Comparison of ENCODE assay signal across 1 cellular context in the genomic region with DNA sequence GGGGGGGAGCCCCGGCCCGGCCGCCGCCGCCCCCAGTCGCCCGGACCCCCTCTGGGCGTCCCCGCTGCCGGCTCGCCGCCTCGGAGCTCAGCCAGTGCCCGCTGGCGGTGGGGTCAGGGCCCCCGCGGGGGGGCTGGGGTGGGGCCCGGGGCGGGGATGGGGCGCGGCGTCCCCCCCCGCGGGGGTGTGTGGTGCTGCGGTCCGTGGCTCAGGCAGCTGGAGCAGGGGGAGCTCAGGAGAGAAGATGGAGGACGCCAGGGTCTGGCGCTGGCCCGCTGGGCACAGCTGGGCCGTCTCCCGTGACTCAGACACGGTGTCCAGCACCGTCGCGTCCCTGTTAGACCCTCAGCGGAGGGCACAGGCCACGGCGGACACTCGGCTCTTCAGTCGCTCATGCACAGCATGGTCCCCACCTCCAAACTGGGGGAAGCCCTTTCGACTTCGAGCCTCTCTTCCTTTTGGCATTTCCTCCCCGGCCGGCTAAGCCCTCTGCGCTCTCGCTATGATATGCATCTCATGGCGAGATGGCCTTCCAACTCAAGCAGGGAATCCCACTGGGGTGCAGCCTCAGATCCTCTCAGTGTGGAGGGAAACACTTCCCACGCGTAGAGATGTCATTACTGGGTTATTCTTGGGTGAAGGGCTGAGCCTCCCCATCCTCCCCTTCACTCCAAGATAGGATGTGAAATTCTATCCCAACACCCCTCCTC.
A peak's percentile ranks its signal among the peaks of the same experiment; 100 is the strongest.
TF ChIP-seq lines count a peak whose summit lies in the region.

No MANE protein-coding gene starts in this region.

TF ChIP-seq in HepG2, 621 proteins besides CTCF, POLR2A, EP300 and RAD21 (continued from another document and continues in another):
- peak; percentile 74 for TF ChIP-seq ARID4A (CRISPR knock-in tag; IDR thresholded peaks at IDR 0.05; ENCODE audit: borderline replicate concordance)
- TF ChIP-seq ZNF720 (CRISPR knock-in tag; IDR thresholded peaks at IDR 0.05): no peak
- TF ChIP-seq FOXM1 (CRISPR knock-in tag; IDR thresholded peaks at IDR 0.05): no peak
- TF ChIP-seq SSRP1 (CRISPR knock-in tag; IDR thresholded peaks at IDR 0.05): peak; percentile 98
- TF ChIP-seq GZF1 (CRISPR knock-in tag; IDR thresholded peaks at IDR 0.05): no peak
- peak; percentile 52; the same call in 1 of the 2 replicates for TF ChIP-seq ZNF333 (CRISPR knock-in tag; IDR thresholded peaks at IDR 0.05; ENCODE audit: borderline replicate concordance)
- no peak for TF ChIP-seq ZNF430 (CRISPR knock-in tag; IDR thresholded peaks at IDR 0.05)
- 0 out of 2 replicates have a peak, but pooled peaks have one; percentile 87 for TF ChIP-seq ZNF737 (CRISPR knock-in tag; IDR thresholded peaks at IDR 0.05; ENCODE audit: borderline replicate concordance)
- TF ChIP-seq NBN (conservative IDR thresholded peaks at IDR 0.05): no peak
- peak; percentile 23; the same call in 1 of the 2 replicates for TF ChIP-seq PITX1 (CRISPR knock-in tag; IDR thresholded peaks at IDR 0.05)
- TF ChIP-seq GATAD1 (CRISPR knock-in tag; IDR thresholded peaks at IDR 0.05): peak; percentile 59; the same call in 1 of the 2 replicates
- TF ChIP-seq, protein P1, sequence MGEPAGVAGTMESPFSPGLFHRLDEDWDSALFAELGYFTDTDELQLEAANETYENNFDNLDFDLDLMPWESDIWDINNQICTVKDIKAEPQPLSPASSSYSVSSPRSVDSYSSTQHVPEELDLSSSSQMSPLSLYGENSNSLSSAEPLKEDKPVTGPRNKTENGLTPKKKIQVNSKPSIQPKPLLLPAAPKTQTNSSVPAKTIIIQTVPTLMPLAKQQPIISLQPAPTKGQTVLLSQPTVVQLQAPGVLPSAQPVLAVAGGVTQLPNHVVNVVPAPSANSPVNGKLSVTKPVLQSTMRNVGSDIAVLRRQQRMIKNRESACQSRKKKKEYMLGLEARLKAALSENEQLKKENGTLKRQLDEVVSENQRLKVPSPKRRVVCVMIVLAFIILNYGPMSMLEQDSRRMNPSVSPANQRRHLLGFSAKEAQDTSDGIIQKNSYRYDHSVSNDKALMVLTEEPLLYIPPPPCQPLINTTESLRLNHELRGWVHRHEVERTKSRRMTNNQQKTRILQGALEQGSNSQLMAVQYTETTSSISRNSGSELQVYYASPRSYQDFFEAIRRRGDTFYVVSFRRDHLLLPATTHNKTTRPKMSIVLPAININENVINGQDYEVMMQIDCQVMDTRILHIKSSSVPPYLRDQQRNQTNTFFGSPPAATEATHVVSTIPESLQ (CRISPR knock-in tag; conservative IDR thresholded peaks at IDR 0.05): no peak
- 0 out of 2 replicates have a peak, but pooled peaks have one; percentile 76 for TF ChIP-seq ZNF34 (CRISPR knock-in tag; IDR thresholded peaks at IDR 0.05; ENCODE audit: borderline replicate concordance)
- TF ChIP-seq ZNF772 (CRISPR knock-in tag; IDR thresholded peaks at IDR 0.05): 0 out of 2 replicates have a peak, but pooled peaks have one; percentile 9
- TF ChIP-seq HOXA3 (CRISPR knock-in tag; IDR thresholded peaks at IDR 0.05): peak; percentile 51
- no peak; the same call in 1 of the 2 replicates for TF ChIP-seq THRA (CRISPR knock-in tag; IDR thresholded peaks at IDR 0.05; ENCODE audit: borderline replicate concordance)
- TF ChIP-seq CCDC6 (CRISPR knock-in tag; IDR thresholded peaks at IDR 0.05): peak; percentile 74; the same call in 1 of the 2 replicates
- TF ChIP-seq FOXO4 (CRISPR knock-in tag; conservative IDR thresholded peaks at IDR 0.05): no peak
- peak; percentile 83 for TF ChIP-seq ZNF501 (CRISPR knock-in tag; IDR thresholded peaks at IDR 0.05)
- TF ChIP-seq ONECUT2 (CRISPR knock-in tag; IDR thresholded peaks at IDR 0.05): no peak
- 0 out of 2 replicates have a peak, but pooled peaks have one; percentile 41 for TF ChIP-seq ZSCAN5A (CRISPR knock-in tag; IDR thresholded peaks at IDR 0.05; ENCODE audit: borderline replicate concordance)
- TF ChIP-seq ZNF564 (CRISPR knock-in tag; IDR thresholded peaks at IDR 0.05): 0 out of 2 replicates have a peak, but pooled peaks have one; percentile 46
- TF ChIP-seq, protein P2, sequence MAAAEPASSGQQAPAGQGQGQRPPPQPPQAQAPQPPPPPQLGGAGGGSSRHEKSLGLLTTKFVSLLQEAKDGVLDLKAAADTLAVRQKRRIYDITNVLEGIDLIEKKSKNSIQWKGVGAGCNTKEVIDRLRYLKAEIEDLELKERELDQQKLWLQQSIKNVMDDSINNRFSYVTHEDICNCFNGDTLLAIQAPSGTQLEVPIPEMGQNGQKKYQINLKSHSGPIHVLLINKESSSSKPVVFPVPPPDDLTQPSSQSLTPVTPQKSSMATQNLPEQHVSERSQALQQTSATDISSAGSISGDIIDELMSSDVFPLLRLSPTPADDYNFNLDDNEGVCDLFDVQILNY (CRISPR knock-in tag; conservative IDR thresholded peaks at IDR 0.05): peak; percentile 15; the same call in 1 of the 2 replicates
- TF ChIP-seq ELF3 (CRISPR knock-in tag; IDR thresholded peaks at IDR 0.05): peak; percentile 32; the same call in 1 of the 2 replicates
- TF ChIP-seq THAP9 (CRISPR knock-in tag; IDR thresholded peaks at IDR 0.05; ENCODE audit: borderline replicate concordance): peak; percentile 75
- TF ChIP-seq SAP130 (CRISPR knock-in tag; IDR thresholded peaks at IDR 0.05; ENCODE audit: low read depth): peak; percentile 47; the same call in 1 of the 2 replicates
- peak; percentile 72 for TF ChIP-seq GABPB1 (CRISPR knock-in tag; IDR thresholded peaks at IDR 0.05)
- TF ChIP-seq, protein P3, sequence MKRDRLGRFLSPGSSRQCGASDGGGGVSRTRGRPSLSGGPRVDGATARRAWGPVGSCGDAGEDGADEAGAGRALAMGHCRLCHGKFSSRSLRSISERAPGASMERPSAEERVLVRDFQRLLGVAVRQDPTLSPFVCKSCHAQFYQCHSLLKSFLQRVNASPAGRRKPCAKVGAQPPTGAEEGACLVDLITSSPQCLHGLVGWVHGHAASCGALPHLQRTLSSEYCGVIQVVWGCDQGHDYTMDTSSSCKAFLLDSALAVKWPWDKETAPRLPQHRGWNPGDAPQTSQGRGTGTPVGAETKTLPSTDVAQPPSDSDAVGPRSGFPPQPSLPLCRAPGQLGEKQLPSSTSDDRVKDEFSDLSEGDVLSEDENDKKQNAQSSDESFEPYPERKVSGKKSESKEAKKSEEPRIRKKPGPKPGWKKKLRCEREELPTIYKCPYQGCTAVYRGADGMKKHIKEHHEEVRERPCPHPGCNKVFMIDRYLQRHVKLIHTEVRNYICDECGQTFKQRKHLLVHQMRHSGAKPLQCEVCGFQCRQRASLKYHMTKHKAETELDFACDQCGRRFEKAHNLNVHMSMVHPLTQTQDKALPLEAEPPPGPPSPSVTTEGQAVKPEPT (CRISPR knock-in tag; IDR thresholded peaks at IDR 0.05; ENCODE audit: low read depth): peak; percentile 78; the same call in 1 of the 2 replicates
- no peak for TF ChIP-seq YEATS4 (CRISPR knock-in tag; IDR thresholded peaks at IDR 0.05; ENCODE audit: borderline replicate concordance)
- peak; percentile 62; the same call in 1 of the 2 replicates for TF ChIP-seq MXD1 (CRISPR knock-in tag; IDR thresholded peaks at IDR 0.05)
- peak; percentile 86; the same call in 1 of the 2 replicates for TF ChIP-seq HDAC6 (IDR thresholded peaks at IDR 0.05; ENCODE audit: low read depth, low read length)
- peak; percentile 36 for TF ChIP-seq HNRNPLL (IDR thresholded peaks at IDR 0.05; ENCODE audit: low read depth, low read length, poor library complexity, severe bottlenecking)
- peak; percentile 53; the same call in 1 of the 2 replicates for TF ChIP-seq KLF13 (CRISPR knock-in tag; IDR thresholded peaks at IDR 0.05)
- TF ChIP-seq, protein P4, sequence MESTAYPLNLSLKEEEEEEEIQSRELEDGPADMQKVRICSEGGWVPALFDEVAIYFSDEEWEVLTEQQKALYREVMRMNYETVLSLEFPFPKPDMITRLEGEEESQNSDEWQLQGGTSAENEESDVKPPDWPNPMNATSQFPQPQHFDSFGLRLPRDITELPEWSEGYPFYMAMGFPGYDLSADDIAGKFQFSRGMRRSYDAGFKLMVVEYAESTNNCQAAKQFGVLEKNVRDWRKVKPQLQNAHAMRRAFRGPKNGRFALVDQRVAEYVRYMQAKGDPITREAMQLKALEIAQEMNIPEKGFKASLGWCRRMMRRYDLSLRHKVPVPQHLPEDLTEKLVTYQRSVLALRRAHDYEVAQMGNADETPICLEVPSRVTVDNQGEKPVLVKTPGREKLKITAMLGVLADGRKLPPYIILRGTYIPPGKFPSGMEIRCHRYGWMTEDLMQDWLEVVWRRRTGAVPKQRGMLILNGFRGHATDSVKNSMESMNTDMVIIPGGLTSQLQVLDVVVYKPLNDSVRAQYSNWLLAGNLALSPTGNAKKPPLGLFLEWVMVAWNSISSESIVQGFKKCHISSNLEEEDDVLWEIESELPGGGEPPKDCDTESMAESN (CRISPR knock-in tag; conservative IDR thresholded peaks at IDR 0.05): 0 out of 2 replicates have a peak, but pooled peaks have one; percentile 44
- TF ChIP-seq ZNF780A (CRISPR knock-in tag; IDR thresholded peaks at IDR 0.05): 0 out of 2 replicates have a peak, but pooled peaks have one; percentile 71
- TF ChIP-seq ZFP41 (CRISPR knock-in tag; IDR thresholded peaks at IDR 0.05; ENCODE audit: borderline replicate concordance): no peak
- peak; percentile 86 for TF ChIP-seq BORCS8-MEF2B (CRISPR knock-in tag; IDR thresholded peaks at IDR 0.05)
